1 cellular context compared by ENCODE assay signal in genomic region chr3:42581709-42582473, GRCh38.
A peak's percentile ranks its signal among the peaks of the same experiment; 100 is the strongest.
TF ChIP-seq lines count a peak whose summit lies in the region.

Gene SEC22C (minus strand): TSS chr3:42581967. CDS start chr3:42569046, 12,921 bp downstream.

TF ChIP-seq in WTC11, 78 proteins besides CTCF, POLR2A, EP300 and RAD21 (continued from another document):
- TF ChIP-seq USF2 (CRISPR knock-in tag; IDR thresholded peaks at IDR 0.05) (no peak), GRHL2 (CRISPR knock-in tag; IDR thresholded peaks at IDR 0.05; ENCODE audit: insufficient replicate concordance, severe bottlenecking) (no peak), USF1 (CRISPR knock-in tag; IDR thresholded peaks at IDR 0.05) (no peak), AR (CRISPR knock-in tag; IDR thresholded peaks at IDR 0.05) (0 out of 2 replicates have a peak, but pooled peaks have one; percentile 45), ZNF671 (CRISPR knock-in tag; IDR thresholded peaks at IDR 0.05) (no peak), ZNF416 (CRISPR knock-in tag; IDR thresholded peaks at IDR 0.05) (no peak), CDX4 (CRISPR knock-in tag; IDR thresholded peaks at IDR 0.05; ENCODE audit: borderline replicate concordance) (no peak), FOXP4 (CRISPR knock-in tag; IDR thresholded peaks at IDR 0.05) (peak; percentile 30; the same call in 1 of the 2 replicates), NFYB (CRISPR knock-in tag; conservative IDR thresholded peaks at IDR 0.05; ENCODE audit: low read depth) (peak; percentile 86)
